In the genomic region with DNA sequence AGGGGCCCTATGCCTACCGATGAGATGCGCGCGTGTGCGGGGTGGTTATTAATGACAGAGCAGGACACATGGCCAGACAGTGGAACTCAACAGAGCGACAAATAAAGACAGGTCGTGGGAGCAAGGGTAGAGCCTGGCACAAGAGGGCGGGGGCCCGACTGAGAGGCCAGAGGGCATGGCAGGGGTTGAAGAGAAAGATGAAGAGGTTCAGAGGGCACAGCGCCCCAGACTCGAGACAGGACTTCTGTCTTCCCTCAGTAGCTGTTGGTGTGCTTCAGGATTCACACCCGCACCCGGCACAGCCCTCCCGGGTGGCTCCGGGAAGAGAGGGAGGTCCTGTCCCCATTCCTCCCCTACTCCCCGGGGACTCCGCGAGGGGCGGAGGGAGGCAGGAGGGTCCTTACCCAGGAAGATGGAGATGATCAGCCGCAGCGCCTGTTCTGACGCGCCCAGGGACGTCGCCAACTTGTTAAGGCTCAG, we compare ENCODE assay signal across 8 cellular contexts. TPM values are rescaled to one million over a fixed set of nuclear protein-coding genes. Genes with fewer than 3 reads are reported as not detected.
DNase-seq lines count a peak whose midpoint lies in the region; ATAC-seq and TF ChIP-seq lines count a peak whose summit lies in the region.

No MANE protein-coding gene starts in this region.

- TF ChIP-seq CTCF in GM10248 (IDR thresholded peaks at IDR 0.05; ENCODE audit: control extremely low read depth, extremely low read depth, low read depth, missing control alignments), result no peak

- H3K4me1 Mint-ChIP-seq in activated T-helper 2 cell treated with anti-CD3 and anti-CD28 coated beads, Interferon-gamma antibody, Interleukin-2, Interleukin-4, amounts not matched to agents 10 μg/mL and 5 μg/mL and 100 μg/mL, durations not matched to agents 14 hours and 24 hours and 36 hours (ENCODE audit: low read depth), result peaks cover 24% of the 10 kb centered on the region

- H3K27me3 Mint-ChIP-seq in activated T-helper 2 cell treated with anti-CD3 and anti-CD28 coated beads, Interferon-gamma antibody, Interleukin-2, Interleukin-4, amounts not matched to agents 10 μg/mL and 5 μg/mL and 100 μg/mL, durations not matched to agents 14 hours and 24 hours and 36 hours (ENCODE audit: low read depth), result no peaks in the 10 kb centered on the region

- peaks cover 9% of the 10 kb centered on the region for H3K36me3 Mint-ChIP-seq in activated T-helper 2 cell treated with anti-CD3 and anti-CD28 coated beads, Interferon-gamma antibody, Interleukin-2, Interleukin-4, amounts not matched to agents 10 μg/mL and 5 μg/mL and 100 μg/mL, durations not matched to agents 14 hours and 24 hours and 36 hours (ENCODE audit: low read depth)

- intact Hi-C loops in activated T-helper 2 cell treated with anti-CD3 and anti-CD28 coated beads, Interferon-gamma antibody, Interleukin-2, Interleukin-4, amounts not matched to agents 10 μg/mL and 5 μg/mL and 100 μg/mL, durations not matched to agents 14 hours and 24 hours and 36 hours (cut with micrococcal nuclease), result loop anchor here (1.0 to 5.0 kb wide), 4 partner anchors 48 to 171 kb away; partner anchors contain the start of genes C12orf57, C1R, EMG1 and PEX5

- peak; percentile 17 for ATAC-seq in GM19467 (IDR thresholded peaks at IDR 0.05; ENCODE audit: unreplicated experiment)

- H3K9me3 ChIP-seq in KOPT-K1 (ENCODE audit: insufficient read depth, low read length, poor library complexity, severe bottlenecking), result no peaks in the 10 kb centered on the region

- DNase-seq in DMS53 treated with DMSO at 0.1 percent for 48 hours (lab: John Stamatoyannopoulos, UW; ENCODE audit: unreplicated experiment) (peak; percentile 49), iPS DF 19.7 (ENCODE audit: low read depth, low spot score) (peak; percentile 9), GM10248 (ENCODE audit: extremely low spot score) (no peak), dermis blood vessel endothelial cell (no peak)
- DNase-seq in activated T-helper 2 cell treated with anti-CD3 and anti-CD28 coated beads, Interferon-gamma antibody, Interleukin-2, Interleukin-4, amounts not matched to agents 10 μg/mL and 5 μg/mL and 100 μg/mL, durations not matched to agents 14 hours and 24 hours and 36 hours (ENCODE audit: low spot score), result no peak
- DNase-seq in stimulated activated CD8-positive, alpha-beta memory T cell treated with anti-CD3 and anti-CD28 coated beads, Interleukin-12 subunit alpha, Interleukin-12 subunit beta, amount 100 ng/mL, for 1 hour (ENCODE audit: low read depth), result peak; percentile 6

- peak overlapping the region; percentile 74 for H3K27ac ChIP-seq in KOPT-K1 (ENCODE audit: low read depth, low read length, poor library complexity, severe bottlenecking)

- H3K9me3 Mint-ChIP-seq in activated T-helper 2 cell treated with anti-CD3 and anti-CD28 coated beads, Interferon-gamma antibody, Interleukin-2, Interleukin-4, amounts not matched to agents 10 μg/mL and 5 μg/mL and 100 μg/mL, durations not matched to agents 14 hours and 24 hours and 36 hours, result no peaks in the 10 kb centered on the region

- peak overlapping the region; percentile 91 for H3K4me3 Mint-ChIP-seq in activated T-helper 2 cell treated with anti-CD3 and anti-CD28 coated beads, Interferon-gamma antibody, Interleukin-2, Interleukin-4, amounts not matched to agents 10 μg/mL and 5 μg/mL and 100 μg/mL, durations not matched to agents 14 hours and 24 hours and 36 hours (ENCODE audit: low read depth)

- CTCF ChIA-PET in GM10248 (lab: Yijun Ruan, JAX), result interaction anchor here (0.6 to 3.4 kb wide), 30 partner anchors 8 to 595 kb away, joined by 3 to 21 read pairs (median 4); partner anchors contain the start of genes C12orf57, C1RL, C1S and RNU7-1

- POLR2A ChIA-PET in GM10248 (lab: Yijun Ruan, JAX), result interaction anchor here (1.1 to 1.4 kb wide), 3 partner anchors 12 to 74 kb away, joined by 3 to 4 read pairs (median 4); partner anchors contain the start of genes C12orf57, PTPN6 and RNU7-1

- H3K27ac Mint-ChIP-seq in activated T-helper 2 cell treated with anti-CD3 and anti-CD28 coated beads, Interferon-gamma antibody, Interleukin-2, Interleukin-4, amounts not matched to agents 10 μg/mL and 5 μg/mL and 100 μg/mL, durations not matched to agents 14 hours and 24 hours and 36 hours, result peak overlapping the region; percentile 84

- peaks cover 26% of the 10 kb centered on the region for H3K36me3 ChIP-seq in KOPT-K1 (ENCODE audit: insufficient read depth, low read length)

RNA-seq across cellular contexts. Expression of gene LPCAT3, which starts 0.4 kb away (rescaled TPM):
- 30.9 and 34.0 TPM in 2 replicates for total RNA-seq in activated T-helper 2 cell treated with anti-CD3 and anti-CD28 coated beads, Interferon-gamma antibody, Interleukin-2, Interleukin-4, amounts not matched to agents 10 μg/mL and 5 μg/mL and 100 μg/mL, durations not matched to agents 14 hours and 24 hours and 36 hours
- 8.0 and 15.3 TPM in 2 replicates for total RNA-seq in dermis blood vessel endothelial cell

RNA-seq across cellular contexts. Expression of gene C1S, which starts 42.6 kb away (rescaled TPM):
- total RNA-seq in activated T-helper 2 cell treated with anti-CD3 and anti-CD28 coated beads, Interferon-gamma antibody, Interleukin-2, Interleukin-4, amounts not matched to agents 10 μg/mL and 5 μg/mL and 100 μg/mL, durations not matched to agents 14 hours and 24 hours and 36 hours, result 2.5 and 2.6 TPM in 2 replicates
- total RNA-seq in dermis blood vessel endothelial cell, result 0.19 and 1.4 TPM in 2 replicates

RNA-seq across cellular contexts. Expression of gene EMG1, which starts 47.2 kb away (rescaled TPM):
- total RNA-seq in activated T-helper 2 cell treated with anti-CD3 and anti-CD28 coated beads, Interferon-gamma antibody, Interleukin-2, Interleukin-4, amounts not matched to agents 10 μg/mL and 5 μg/mL and 100 μg/mL, durations not matched to agents 14 hours and 24 hours and 36 hours, result 104 and 112 TPM in 2 replicates
- 35.6 and 39.3 TPM in 2 replicates for total RNA-seq in dermis blood vessel endothelial cell

RNA-seq across cellular contexts. Expression of gene PHB2, which starts 47.4 kb away (rescaled TPM):
- 381 and 391 TPM in 2 replicates for total RNA-seq in activated T-helper 2 cell treated with anti-CD3 and anti-CD28 coated beads, Interferon-gamma antibody, Interleukin-2, Interleukin-4, amounts not matched to agents 10 μg/mL and 5 μg/mL and 100 μg/mL, durations not matched to agents 14 hours and 24 hours and 36 hours
- 191 and 205 TPM in 2 replicates for total RNA-seq in dermis blood vessel endothelial cell

Comparison
In these comparisons a context has a peak if more than half of its experiments do, and no peak if none do; other contexts are left out.
1. DNase-seq: peak in DMS53 treated with DMSO at 0.1 percent for 48 hours (single experiment), iPS DF 19.7 (single experiment) and stimulated activated CD8-positive, alpha-beta memory T cell treated with anti-CD3 and anti-CD28 coated beads, Interleukin-12 subunit alpha, Interleukin-12 subunit beta, amount 100 ng/mL, for 1 hour (single experiment); none in activated T-helper 2 cell treated with anti-CD3 and anti-CD28 coated beads, Interferon-gamma antibody, Interleukin-2, Interleukin-4, amounts not matched to agents 10 μg/mL and 5 μg/mL and 100 μg/mL, durations not matched to agents 14 hours and 24 hours and 36 hours (single experiment), GM10248 (single experiment) and dermis blood vessel endothelial cell (single experiment).